1 cellular context compared by ENCODE assay signal in the genomic region with DNA sequence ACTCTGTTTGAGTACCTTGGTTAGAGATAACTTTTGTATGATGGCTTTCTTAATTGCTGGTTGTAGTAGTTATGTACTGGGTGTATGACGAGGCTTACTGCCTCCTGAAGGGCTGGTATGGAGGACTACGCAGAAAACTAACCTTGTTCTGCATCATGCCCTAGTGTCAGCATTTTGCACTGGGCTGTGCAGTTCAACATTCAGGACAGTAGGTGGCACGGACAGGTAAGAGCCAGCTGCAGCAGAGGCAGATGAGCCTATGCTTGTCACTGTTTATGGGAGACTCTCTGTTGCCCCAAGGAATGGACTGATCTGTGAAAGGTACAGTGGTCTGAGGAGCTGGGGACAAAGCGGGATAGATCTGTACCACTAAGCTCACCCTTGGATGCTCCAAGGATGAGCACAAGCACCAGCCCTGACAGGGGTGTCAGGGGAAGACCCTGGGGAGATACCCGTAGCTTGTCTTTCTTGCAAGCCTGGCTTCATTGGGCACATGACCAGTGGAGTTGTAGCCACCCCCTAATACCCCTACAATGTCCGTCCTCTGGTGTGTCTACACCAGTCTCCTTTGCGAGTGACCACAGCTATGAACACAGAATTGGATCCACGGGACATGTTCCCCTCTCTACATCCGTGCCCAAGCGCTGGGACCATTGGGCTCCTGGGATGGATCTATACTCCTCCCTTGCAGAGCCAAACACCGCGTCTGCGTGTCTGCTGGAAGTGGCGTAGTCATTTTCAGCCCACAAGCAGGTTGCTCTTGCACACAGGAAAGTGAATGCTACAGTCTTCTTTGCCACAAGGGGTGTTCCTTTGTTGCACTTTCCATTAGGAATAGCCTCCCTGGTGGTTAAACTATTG.
TF ChIP-seq lines count a peak whose summit lies in the region.

No MANE protein-coding gene starts in this region.

TF ChIP-seq in GM23338, 12 proteins besides CTCF, POLR2A, EP300 and RAD21 (continued from another document):
- TF ChIP-seq, protein P1, sequence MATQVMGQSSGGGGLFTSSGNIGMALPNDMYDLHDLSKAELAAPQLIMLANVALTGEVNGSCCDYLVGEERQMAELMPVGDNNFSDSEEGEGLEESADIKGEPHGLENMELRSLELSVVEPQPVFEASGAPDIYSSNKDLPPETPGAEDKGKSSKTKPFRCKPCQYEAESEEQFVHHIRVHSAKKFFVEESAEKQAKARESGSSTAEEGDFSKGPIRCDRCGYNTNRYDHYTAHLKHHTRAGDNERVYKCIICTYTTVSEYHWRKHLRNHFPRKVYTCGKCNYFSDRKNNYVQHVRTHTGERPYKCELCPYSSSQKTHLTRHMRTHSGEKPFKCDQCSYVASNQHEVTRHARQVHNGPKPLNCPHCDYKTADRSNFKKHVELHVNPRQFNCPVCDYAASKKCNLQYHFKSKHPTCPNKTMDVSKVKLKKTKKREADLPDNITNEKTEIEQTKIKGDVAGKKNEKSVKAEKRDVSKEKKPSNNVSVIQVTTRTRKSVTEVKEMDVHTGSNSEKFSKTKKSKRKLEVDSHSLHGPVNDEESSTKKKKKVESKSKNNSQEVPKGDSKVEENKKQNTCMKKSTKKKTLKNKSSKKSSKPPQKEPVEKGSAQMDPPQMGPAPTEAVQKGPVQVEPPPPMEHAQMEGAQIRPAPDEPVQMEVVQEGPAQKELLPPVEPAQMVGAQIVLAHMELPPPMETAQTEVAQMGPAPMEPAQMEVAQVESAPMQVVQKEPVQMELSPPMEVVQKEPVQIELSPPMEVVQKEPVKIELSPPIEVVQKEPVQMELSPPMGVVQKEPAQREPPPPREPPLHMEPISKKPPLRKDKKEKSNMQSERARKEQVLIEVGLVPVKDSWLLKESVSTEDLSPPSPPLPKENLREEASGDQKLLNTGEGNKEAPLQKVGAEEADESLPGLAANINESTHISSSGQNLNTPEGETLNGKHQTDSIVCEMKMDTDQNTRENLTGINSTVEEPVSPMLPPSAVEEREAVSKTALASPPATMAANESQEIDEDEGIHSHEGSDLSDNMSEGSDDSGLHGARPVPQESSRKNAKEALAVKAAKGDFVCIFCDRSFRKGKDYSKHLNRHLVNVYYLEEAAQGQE (IDR thresholded peaks at IDR 0.05; ENCODE audit: unreplicated experiment), result no peak
- no peak for TF ChIP-seq ZNF114 (CRISPR knock-in tag; IDR thresholded peaks at IDR 0.05)
